ENCODE assay signal across 1 cellular context in genomic region chr11:47187723-47188122, GRCh38.
TF ChIP-seq lines count a peak whose summit lies in the region.

No MANE protein-coding gene starts in this region.

TF ChIP-seq in H1, 55 proteins besides CTCF, POLR2A, EP300 and RAD21:
- TF ChIP-seq ASH2L (IDR thresholded peaks at IDR 0.05; ENCODE audit: low read length) (no peak), POU5F1 (IDR thresholded peaks at IDR 0.05; ENCODE audit: low read depth, low read length) (no peak), RBBP5 (IDR thresholded peaks at IDR 0.05; ENCODE audit: borderline replicate concordance, low read depth, low read length) (no peak), CEBPB (IDR thresholded peaks at IDR 0.05; ENCODE audit: low read depth, low read length) (no peak)
TF ChIP-seq in H1: peak in this region for 0.
